11 cellular contexts compared by ENCODE assay signal in the genomic region with DNA sequence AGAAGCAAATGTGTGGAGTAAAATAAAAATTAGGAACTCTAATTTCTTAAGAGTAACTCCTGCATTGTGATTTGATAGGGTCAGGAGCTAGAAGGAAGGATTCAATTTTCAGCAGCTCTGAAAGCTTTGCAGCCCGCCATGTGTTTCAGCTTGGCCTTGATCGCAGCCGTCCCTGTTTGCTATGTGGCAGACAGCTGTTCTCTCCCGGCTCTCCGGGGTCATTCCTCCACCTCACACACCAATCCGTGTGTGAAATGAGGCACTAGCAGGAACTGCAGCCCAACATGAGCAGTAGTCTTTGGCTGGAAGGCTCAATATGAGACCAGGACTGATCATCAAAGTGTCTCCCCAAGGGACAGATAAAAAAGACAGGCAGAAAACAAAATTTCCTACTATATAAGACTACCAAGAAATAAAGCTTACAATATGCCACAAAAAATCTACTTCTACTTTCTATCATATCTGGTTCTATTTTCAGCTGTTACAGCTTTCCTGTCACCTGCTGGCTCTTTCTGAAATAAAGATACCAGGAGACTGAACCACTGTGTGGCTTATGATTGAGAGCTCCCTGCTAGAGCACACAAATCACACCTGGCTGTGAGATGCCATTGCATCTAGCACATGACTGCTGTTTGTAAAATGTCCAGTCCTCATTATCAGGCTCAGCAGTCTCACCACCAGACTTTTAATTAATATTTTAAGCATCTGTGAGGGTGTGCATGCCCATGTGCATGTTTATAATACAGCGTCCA. TPM values are rescaled to one million over a fixed set of nuclear protein-coding genes. Genes with fewer than 3 reads are reported as not detected.
DNase-seq lines count a peak whose midpoint lies in the region; ATAC-seq and TF ChIP-seq lines count a peak whose summit lies in the region.
"Had no signal": no experiment of that assay in that cellular context is flagged by ENCODE, and none has a peak within 500 bp of the region (broad histone marks: within the 10 kb centered on the region; RNA-seq: fewer than 3 reads in every experiment).

No MANE protein-coding gene starts in this region.

- CTCF ChIA-PET in IMR-90 (lab: Yijun Ruan, JAX): interaction anchor here (1.1 kb wide), 1 partner anchor 556 kb away, joined by 4 read pairs; no protein-coding TSS in a partner anchor
- CTCF ChIA-PET in T-cell (lab: Charles Lee): no interaction called here

- no peak overlapping the region for H4K91ac ChIP-seq in IMR-90 (ENCODE audit: insufficient read depth, low read depth, low read length)

- ATAC-seq in GM18517 (IDR thresholded peaks at IDR 0.05; ENCODE audit: unreplicated experiment): peak; percentile 58
- peak; percentile 64 for ATAC-seq in GM21619 (IDR thresholded peaks at IDR 0.05; ENCODE audit: unreplicated experiment)
- peak; percentile 32; the same call in 1 of the 2 replicates for ATAC-seq in IMR-90 (ENCODE audit: low read depth)
- ATAC-seq in T-cell (replicated peaks in 1 of 4): no peak
- ATAC-seq in T-helper 17 cell: no peak
- ATAC-seq: activated CD4-positive, alpha-beta T cell treated with anti-CD3 and anti-CD28 coated beads for 36 hours had no signal

- TF ChIP-seq RAD21 in IMR-90 (IDR thresholded peaks at IDR 0.05; ENCODE audit: low read length): no peak

- BruUV-seq in IMR-90 (replicated peaks; lab: Mats Ljungman, UMichigan): no TSS peak

- H3K27ac Mint-ChIP-seq in T-cell (no peak overlapping the region), T-helper 17 cell (no peak overlapping the region)
- H3K27ac Mint-ChIP-seq: activated CD4-positive, alpha-beta T cell treated with anti-CD3 and anti-CD28 coated beads for 36 hours had no signal

- H3K9me3 Mint-ChIP-seq in T-cell: no peaks in the 10 kb centered on the region

- H3K4ac ChIP-seq in IMR-90 (ENCODE audit: low read depth, low read length): no peak overlapping the region

- in situ Hi-C loops in IMR-90 (cut with MboI; ENCODE audit: low sequenced_read_pairs): no loop called here

- H3K9me2 ChIP-seq in hepatocyte (replicated peaks; ENCODE audit: insufficient read depth): no peaks in the 10 kb centered on the region

- H3K79me1 ChIP-seq in IMR-90 (ENCODE audit: low read depth in 1 of 2, low read length in 2 of 2): no peaks in the 10 kb centered on the region

- no peak overlapping the region for H3K4me3 ChIP-seq in IMR-90 (ENCODE audit: insufficient read depth, low read depth, low read length)
- no peak overlapping the region for H3K4me3 ChIP-seq in hepatocyte

- no peak overlapping the region for H2AK9ac ChIP-seq in IMR-90 (replicated peaks; ENCODE audit: low read depth, low read length, poor library complexity)

- no peak overlapping the region for H3K23ac ChIP-seq in IMR-90 (ENCODE audit: low read depth, low read length)

- H2BK15ac ChIP-seq in IMR-90 (ENCODE audit: low read depth, low read length): no peak overlapping the region

- no peak overlapping the region for H3K56ac ChIP-seq in IMR-90 (ENCODE audit: extremely low read depth, insufficient read depth, low read length)

- peaks cover 3% of the 10 kb centered on the region for H3K27me3 ChIP-seq in IMR-90 (ENCODE audit: control insufficient read depth, insufficient read depth, low read length)
- H3K27me3 ChIP-seq in hepatocyte: no peaks in the 10 kb centered on the region

- no peak overlapping the region for H3K4me3 Mint-ChIP-seq in T-cell
- no peak overlapping the region for H3K4me3 Mint-ChIP-seq in T-helper 17 cell
- H3K4me3 Mint-ChIP-seq: activated CD4-positive, alpha-beta T cell treated with anti-CD3 and anti-CD28 coated beads for 36 hours had no signal

- H2BK120ac ChIP-seq in IMR-90 (ENCODE audit: low read depth, low read length): no peak overlapping the region

- no peak overlapping the region for H3K18ac ChIP-seq in IMR-90 (ENCODE audit: low read depth, low read length)

- dilution Hi-C loops in IMR-90 (cut with HindIII; ENCODE audit: low sequenced_read_pairs, unreplicated experiment): no loop called here

- H3K36me3 ChIP-seq in IMR-90 (ENCODE audit: control insufficient read depth, insufficient read depth, low read length) (no peaks in the 10 kb centered on the region), hepatocyte (replicated peaks; ENCODE audit: insufficient read depth, low read depth) (no peaks in the 10 kb centered on the region)

- no peak overlapping the region for H4K5ac ChIP-seq in IMR-90 (ENCODE audit: low read depth, low read length)

- H2BK20ac ChIP-seq in IMR-90 (ENCODE audit: low read depth, low read length): no peak overlapping the region

- H3K36me3 Mint-ChIP-seq in T-cell (no peaks in the 10 kb centered on the region), T-helper 17 cell (ENCODE audit: low read depth) (no peaks in the 10 kb centered on the region)

- H2BK5ac ChIP-seq in IMR-90 (ENCODE audit: low read depth, low read length, poor library complexity, severe bottlenecking): no peak overlapping the region

- no peaks in the 10 kb centered on the region for H3K4me1 Mint-ChIP-seq in T-cell
- no peaks in the 10 kb centered on the region for H3K4me1 Mint-ChIP-seq in T-helper 17 cell

- intact Hi-C loops in IMR-90 (cut with micrococcal nuclease): no loop called here

- POLR2A ChIA-PET in IMR-90 (lab: Charles Lee; ENCODE audit: unreplicated experiment) (no interaction called here), T-cell (lab: Charles Lee) (no interaction called here)

- TF ChIP-seq CTCF in IMR-90 (conservative IDR thresholded peaks at IDR 0.05; ENCODE audit: low read depth, low read length): no peak
- no peak for TF ChIP-seq CTCF in hepatocyte (IDR thresholded peaks at IDR 0.05; ENCODE audit: poor library complexity)

- H4K8ac ChIP-seq in IMR-90 (ENCODE audit: low read depth in 2 of 2, low read length in 2 of 2): no peak overlapping the region

- no peak for DNase-seq in IMR-90
- DNase-seq in hepatocyte (ENCODE audit: low spot score): peak; percentile 11
- no peak for DNase-seq in effector CD4-positive, alpha-beta T cell
- DNase-seq in T-cell: no peak
- no peak for DNase-seq in T-helper 17 cell
- DNase-seq in foreskin melanocyte: no peak
- DNase-seq: activated CD4-positive, alpha-beta T cell treated with anti-CD3 and anti-CD28 coated beads for 36 hours; hippocampal formation; NCI-H446 treated with DMSO at 0.1 percent for 48 hours had no signal

- WGBS in IMR-90 (ENCODE audit: extremely low coverage in 2 of 2, insufficient read length in 1 of 2), 2 experiments: no CpG with 5 or more reads among the region's 7 CpGs
- 25% methylated on average over 7 of the region's 7 CpGs for WGBS in hepatocyte (ENCODE audit: low lambda C conversion rate, missing lambda C conversion rate)

- H3K4me2 ChIP-seq in IMR-90 (ENCODE audit: low read depth, low read length) (no peak overlapping the region), hepatocyte (no peak overlapping the region)

- H3K9me1 ChIP-seq in IMR-90 (ENCODE audit: insufficient read depth, low read length): no peaks in the 10 kb centered on the region

- H2AFZ ChIP-seq in IMR-90 (replicated peaks; ENCODE audit: low read length, poor library complexity) (no peak overlapping the region), hepatocyte (no peak overlapping the region)

- TF ChIP-seq POLR2A in IMR-90 (IDR thresholded peaks at IDR 0.05; ENCODE audit: low read depth, low read length): no peak

- no peak overlapping the region for H3K9ac ChIP-seq in IMR-90 (ENCODE audit: low read depth, low read length)

- H3K27me3 Mint-ChIP-seq in T-cell: peaks cover 9 to 15% of the 10 kb centered on the region in 2 donors
- H3K27me3 Mint-ChIP-seq in T-helper 17 cell: peaks cover 20% of the 10 kb centered on the region

- no peaks in the 10 kb centered on the region for H3K79me2 ChIP-seq in hepatocyte

- no peak overlapping the region for H3K14ac ChIP-seq in IMR-90 (replicated peaks; ENCODE audit: low read depth, low read length)

- no peaks in the 10 kb centered on the region for H3K4me1 ChIP-seq in IMR-90 (ENCODE audit: control insufficient read depth, insufficient read depth, low read length)
- no peaks in the 10 kb centered on the region for H3K4me1 ChIP-seq in hepatocyte (ENCODE audit: insufficient read depth)

- no peak overlapping the region for H2AK5ac ChIP-seq in IMR-90 (ENCODE audit: low read depth, low read length)

- H4K20me1 ChIP-seq in IMR-90 (ENCODE audit: insufficient read depth, low read length) (no peaks in the 10 kb centered on the region), hepatocyte (ENCODE audit: insufficient read depth, poor library complexity, severe bottlenecking) (no peaks in the 10 kb centered on the region)

- no peak overlapping the region for H3K27ac ChIP-seq in IMR-90 (ENCODE audit: insufficient read depth, low read length)
- no peak overlapping the region for H3K27ac ChIP-seq in hepatocyte

- no peaks in the 10 kb centered on the region for H3K9me3 ChIP-seq in IMR-90 (ENCODE audit: control insufficient read depth, insufficient read depth, low read length)
- no peaks in the 10 kb centered on the region for H3K9me3 ChIP-seq in hepatocyte (ENCODE audit: low read depth)
- no peaks in the 10 kb centered on the region for H3K9me3 ChIP-seq in T-helper 17 cell (ENCODE audit: control insufficient read depth, low read length, poor library complexity, severe bottlenecking)

TF ChIP-seq in IMR-90, 13 proteins besides CTCF, POLR2A, EP300 and RAD21 (continues in another document):
- TF ChIP-seq BHLHE40 (IDR thresholded peaks at IDR 0.05; ENCODE audit: low read depth, low read length) (no peak), RCOR1 (IDR thresholded peaks at IDR 0.05; ENCODE audit: insufficient replicate concordance, low read length) (no peak), SMC3 (IDR thresholded peaks at IDR 0.05; ENCODE audit: low read depth, low read length) (no peak)
- TF ChIP-seq, protein P1, sequence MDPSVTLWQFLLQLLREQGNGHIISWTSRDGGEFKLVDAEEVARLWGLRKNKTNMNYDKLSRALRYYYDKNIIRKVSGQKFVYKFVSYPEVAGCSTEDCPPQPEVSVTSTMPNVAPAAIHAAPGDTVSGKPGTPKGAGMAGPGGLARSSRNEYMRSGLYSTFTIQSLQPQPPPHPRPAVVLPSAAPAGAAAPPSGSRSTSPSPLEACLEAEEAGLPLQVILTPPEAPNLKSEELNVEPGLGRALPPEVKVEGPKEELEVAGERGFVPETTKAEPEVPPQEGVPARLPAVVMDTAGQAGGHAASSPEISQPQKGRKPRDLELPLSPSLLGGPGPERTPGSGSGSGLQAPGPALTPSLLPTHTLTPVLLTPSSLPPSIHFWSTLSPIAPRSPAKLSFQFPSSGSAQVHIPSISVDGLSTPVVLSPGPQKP (IDR thresholded peaks at IDR 0.05; ENCODE audit: borderline replicate concordance, low read depth, low read length): no peak

RNA-seq across cellular contexts. Expression of a gene that starts 44.1 kb away (rescaled TPM):
- total RNA-seq in IMR-90 (2012; rRNA removed) (19.0 and 19.4 TPM in 2 replicates), hepatocyte (28.3 and 29.3 TPM in 2 replicates), T-cell (10 to 100 TPM; 28.8 to 38.6 (median 32.6) TPM), T-helper 17 cell (10 to 100 TPM; 37.8 to 39.5 TPM)
- polyA plus RNA-seq in IMR-90 (2012; rRNA removed) (27.4 and 28.3 TPM in 2 replicates), hepatocyte (17.2 TPM in 2 replicates)
- 7.7 and 10.8 TPM in 2 replicates for polyA plus RNA-seq in IMR-90 (2012; cell fraction: cytosol; rRNA removed)
- 11.1 and 43.8 TPM in 2 replicates for polyA plus RNA-seq in IMR-90 (2012; cell fraction: nucleus; rRNA removed; ENCODE audit: low replicate concordance)

Comparison
In these comparisons a context has a peak if more than half of its experiments do, and no peak if none do; other contexts are left out.
1. ATAC-seq: peak in GM18517 (single experiment), GM21619 (single experiment) and IMR-90 (single experiment); none in T-cell (0 of 4) and T-helper 17 cell (single experiment).